In the genomic region with DNA sequence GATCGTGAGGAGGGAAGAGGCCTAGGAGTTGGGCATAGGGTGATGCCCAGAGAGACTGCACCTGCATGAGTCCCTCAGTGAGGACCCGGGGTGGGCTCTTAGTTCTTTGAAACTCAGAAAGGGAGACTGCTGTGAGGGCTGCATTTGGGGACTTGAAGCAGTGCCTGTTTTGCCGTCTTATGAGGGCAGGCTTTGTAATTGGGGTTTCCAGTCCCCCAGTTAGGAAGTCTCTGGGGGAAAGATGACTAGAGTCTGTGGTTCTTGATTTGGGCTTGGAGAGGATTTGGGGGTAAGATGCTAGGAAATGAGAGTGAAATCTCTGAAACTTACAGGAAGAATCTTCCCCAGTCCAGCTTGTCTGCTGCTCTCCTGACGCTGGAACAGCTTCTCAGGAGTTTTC, we compare ENCODE assay signal across 15 cellular contexts.
DNase-seq lines count a peak whose midpoint lies in the region; ATAC-seq and TF ChIP-seq lines count a peak whose summit lies in the region.
"Had no signal": no experiment of that assay in that cellular context is flagged by ENCODE, and none has a peak within 500 bp of the region (broad histone marks: within the 10 kb centered on the region; RNA-seq: fewer than 3 reads in every experiment).

No MANE protein-coding gene starts in this region.

- DNase-seq in activated T-cell treated with anti-CD3 and anti-CD28 coated beads, Interleukin-2, amount 50 U/mL, for 24 hours, result no peak
- DNase-seq in activated T-cell treated with anti-CD3 and anti-CD28 coated beads for 4 hours, result no peak
- DNase-seq in activated B cell treated with CpG ODN at 0.5 μM for 24 hours, result no peak
- DNase-seq in mesenchymal stem cell, result no peak
- DNase-seq in type B pancreatic cell (ENCODE audit: extremely low spot score, unreplicated experiment), result no peak
- no peak for DNase-seq in Calu3
- DNase-seq in nucleus accumbens (lab: John Stamatoyannopoulos, UW), result no peak
- DNase-seq: cortex of kidney; left ventricle myocardium superior; NCI-H1694 treated with DMSO at 0.1 percent for 48 hours; NCI-H526; stimulated activated CD4-positive, alpha-beta T cell treated with anti-CD3 and anti-CD28 coated beads, Interleukin-12 subunit alpha, Interleukin-12 subunit beta, amount 100 ng/mL, for 4 hours; thyroid gland had no signal

- no peak overlapping the region for H3K14ac ChIP-seq in mesenchymal stem cell (ENCODE audit: low read length in 2 of 2)

- POLR2A ChIA-PET in activated B cell treated with CpG ODN at 0.5 μM for 24 hours (lab: Charles Lee), result interaction anchor here (0.7 to 4.9 kb wide), 16 partner anchors 9 to 130 kb away, joined by 3 to 45 read pairs (median 7); a partner anchor contains a TSS

- H3K79me1 ChIP-seq in mesenchymal stem cell (replicated peaks; ENCODE audit: low read length, poor library complexity, severe bottlenecking), result no peaks in the 10 kb centered on the region

- no peaks in the 10 kb centered on the region for H3K36me3 Mint-ChIP-seq in activated T-cell treated with anti-CD3 and anti-CD28 coated beads, Interleukin-2, amount 50 U/mL, for 24 hours (ENCODE audit: low read depth)
- peaks cover 4% of the 10 kb centered on the region for H3K36me3 Mint-ChIP-seq in activated B cell treated with CpG ODN at 0.5 μM for 24 hours (ENCODE audit: low read depth)
- H3K36me3 Mint-ChIP-seq in type B pancreatic cell, result no peaks in the 10 kb centered on the region
- H3K36me3 Mint-ChIP-seq in Calu3 (ENCODE audit: insufficient read depth, unreplicated experiment), result no peaks in the 10 kb centered on the region

- TF ChIP-seq CTCF in activated B cell treated with CpG ODN at 0.5 μM for 24 hours (IDR thresholded peaks at IDR 0.05) (no peak), type B pancreatic cell (conservative IDR thresholded peaks at IDR 0.05) (no peak), Calu3 (IDR thresholded peaks at IDR 0.05; ENCODE audit: unreplicated experiment) (no peak)

- peaks cover 57% of the 10 kb centered on the region for H3K4me1 Mint-ChIP-seq in activated T-cell treated with anti-CD3 and anti-CD28 coated beads, Interleukin-2, amount 50 U/mL, for 24 hours (ENCODE audit: low read depth)
- H3K4me1 Mint-ChIP-seq in activated B cell treated with CpG ODN at 0.5 μM for 24 hours, result peaks cover 33% of the 10 kb centered on the region
- peaks cover 23% of the 10 kb centered on the region for H3K4me1 Mint-ChIP-seq in type B pancreatic cell (ENCODE audit: unreplicated experiment)
- peaks cover 42% of the 10 kb centered on the region for H3K4me1 Mint-ChIP-seq in Calu3 (ENCODE audit: low read depth, unreplicated experiment)

- peak overlapping the region in 1 of 2 experiments; percentile 34 for H2BK12ac ChIP-seq in mesenchymal stem cell (ENCODE audit: low read length in 2 of 2)

- no peak overlapping the region for H3K27ac ChIP-seq in mesenchymal stem cell (ENCODE audit: low read length, poor library complexity, severe bottlenecking)
- H3K27ac ChIP-seq: neutrophil, thyroid gland had no signal

- no peaks in the 10 kb centered on the region for H3K9me3 ChIP-seq in mesenchymal stem cell (ENCODE audit: control insufficient read depth, low read length)
- H3K9me3 ChIP-seq: neutrophil, thyroid gland had no signal

- no peak overlapping the region for H4K91ac ChIP-seq in mesenchymal stem cell (ENCODE audit: low read length)

- peaks cover 13% of the 10 kb centered on the region for H3K4me1 ChIP-seq in mesenchymal stem cell (ENCODE audit: control insufficient read depth, insufficient read depth, low read depth, low read length)
- H3K4me1 ChIP-seq: thyroid gland had no signal

- BruUV-seq in Calu3 (replicated peaks; lab: Mats Ljungman, UMichigan), result no TSS peak

- H3K4me3 ChIP-seq in mesenchymal stem cell (ENCODE audit: insufficient read depth in 1 of 2, low read depth in 1 of 2, low read length in 2 of 2), result no peak overlapping the region
- H3K4me3 ChIP-seq: thyroid gland had no signal

- CTCF ChIA-PET in activated B cell treated with CpG ODN at 0.5 μM for 24 hours (lab: Charles Lee) (interaction anchor here (0.8 to 1.2 kb wide), 4 partner anchors 16 to 128 kb away, joined by 3 read pairs; no protein-coding TSS in a partner anchor), Calu3 (lab: Charles Lee) (interaction anchor here (1.1 kb wide), 1 partner anchor 9 kb away, joined by 4 read pairs; no protein-coding TSS in a partner anchor)

- no peak overlapping the region for H3K23ac ChIP-seq in mesenchymal stem cell (ENCODE audit: low read length in 2 of 2)

- H3K27ac Mint-ChIP-seq in activated T-cell treated with anti-CD3 and anti-CD28 coated beads, Interleukin-2, amount 50 U/mL, for 24 hours, result peak overlapping the region; percentile 89
- H3K27ac Mint-ChIP-seq in activated B cell treated with CpG ODN at 0.5 μM for 24 hours (peak overlapping the region; percentile 90), type B pancreatic cell (peak overlapping the region; percentile 30), Calu3 (ENCODE audit: unreplicated experiment) (no peak overlapping the region)

- H3K18ac ChIP-seq in mesenchymal stem cell (ENCODE audit: low read depth in 1 of 2, low read length in 2 of 2), result no peak overlapping the region

- H2AK5ac ChIP-seq in mesenchymal stem cell (ENCODE audit: low read length, severe bottlenecking), result peak overlapping the region; percentile 79

- no peak overlapping the region for H2BK15ac ChIP-seq in mesenchymal stem cell (ENCODE audit: low read depth, poor library complexity, severe bottlenecking)

- H3K27me3 Mint-ChIP-seq in activated T-cell treated with anti-CD3 and anti-CD28 coated beads, Interleukin-2, amount 50 U/mL, for 24 hours, result no peaks in the 10 kb centered on the region
- H3K27me3 Mint-ChIP-seq in activated B cell treated with CpG ODN at 0.5 μM for 24 hours, result no peaks in the 10 kb centered on the region
- H3K27me3 Mint-ChIP-seq in type B pancreatic cell, result no peaks in the 10 kb centered on the region
- no peaks in the 10 kb centered on the region for H3K27me3 Mint-ChIP-seq in Calu3 (ENCODE audit: unreplicated experiment)

- WGBS in mesenchymal stem cell, result 93% methylated on average over 4 of the region's 4 CpGs

- no peaks in the 10 kb centered on the region for H3K36me3 ChIP-seq in mesenchymal stem cell (ENCODE audit: control insufficient read depth in 1 of 2, insufficient read depth in 2 of 2, low read depth in 1 of 2, low read length in 2 of 2)
- H3K36me3 ChIP-seq: neutrophil, thyroid gland had no signal

- peak overlapping the region; percentile 7 for H3K9ac ChIP-seq in mesenchymal stem cell (ENCODE audit: low read length)

- peak overlapping the region; percentile 57 for H3K4me3 Mint-ChIP-seq in activated T-cell treated with anti-CD3 and anti-CD28 coated beads, Interleukin-2, amount 50 U/mL, for 24 hours
- H3K4me3 Mint-ChIP-seq in activated B cell treated with CpG ODN at 0.5 μM for 24 hours (peak overlapping the region; percentile 73), type B pancreatic cell (no peak overlapping the region), Calu3 (ENCODE audit: low read depth, unreplicated experiment) (no peak overlapping the region)

- H3K27me3 ChIP-seq in mesenchymal stem cell (ENCODE audit: control insufficient read depth in 1 of 2, insufficient read depth in 1 of 2, low read length in 2 of 2), result no peaks in the 10 kb centered on the region
- H3K27me3 ChIP-seq: neutrophil, thyroid gland had no signal

- H4K8ac ChIP-seq in mesenchymal stem cell (ENCODE audit: low read length), result no peak overlapping the region

- H2AFZ ChIP-seq in mesenchymal stem cell (ENCODE audit: low read depth, low read length), result no peak overlapping the region

- ATAC-seq in activated B cell treated with CpG ODN at 0.5 μM for 24 hours (ENCODE audit: low read depth), result peak; percentile 43
- no peak for ATAC-seq in HG02981 (IDR thresholded peaks at IDR 0.05; ENCODE audit: unreplicated experiment)

- H3K4me2 ChIP-seq in mesenchymal stem cell (ENCODE audit: low read length, poor library complexity, severe bottlenecking), result no peak overlapping the region

- no peak overlapping the region for H2BK5ac ChIP-seq in mesenchymal stem cell (ENCODE audit: low read depth, low read length, poor library complexity, severe bottlenecking)

- H2BK120ac ChIP-seq in mesenchymal stem cell (ENCODE audit: low read depth, low read length), result no peak overlapping the region

- no peaks in the 10 kb centered on the region for H3K9me3 Mint-ChIP-seq in activated T-cell treated with anti-CD3 and anti-CD28 coated beads, Interleukin-2, amount 50 U/mL, for 24 hours
- H3K9me3 Mint-ChIP-seq in activated B cell treated with CpG ODN at 0.5 μM for 24 hours (no peaks in the 10 kb centered on the region), type B pancreatic cell (no peaks in the 10 kb centered on the region), Calu3 (ENCODE audit: low read depth, unreplicated experiment) (no peaks in the 10 kb centered on the region)

- no peak overlapping the region for H3K4ac ChIP-seq in mesenchymal stem cell (ENCODE audit: low read depth in 1 of 2, low read length in 2 of 2)

- intact Hi-C loops in activated B cell treated with CpG ODN at 0.5 μM for 24 hours (cut with micrococcal nuclease) (no loop called here), Calu3 (cut with micrococcal nuclease; ENCODE audit: unreplicated experiment) (no loop called here)

Comparison
In these comparisons a context has a peak if more than half of its experiments do, and no peak if none do; other contexts are left out.
1. H3K4me3 Mint-ChIP-seq: peak in activated T-cell treated with anti-CD3 and anti-CD28 coated beads, Interleukin-2, amount 50 U/mL, for 24 hours (single experiment) and activated B cell treated with CpG ODN at 0.5 μM for 24 hours (single experiment); none in type B pancreatic cell (single experiment) and Calu3 (single experiment).